Comparison of ENCODE assay signal across 1 cellular context in genomic region chr12:56116267-56117081, GRCh38.
A peak's percentile ranks its signal among the peaks of the same experiment; 100 is the strongest.
TF ChIP-seq lines count a peak whose summit lies in the region.

Gene RPL41 (plus strand): TSS chr12:56116633.

TF ChIP-seq in HepG2, 621 proteins besides CTCF, POLR2A, EP300 and RAD21 (continued from another document and continues in another):
- no peak for TF ChIP-seq ZNF407 (CRISPR knock-in tag; IDR thresholded peaks at IDR 0.05; ENCODE audit: not compliant biosample characterization)
- no peak for TF ChIP-seq MAFG (CRISPR knock-in tag; IDR thresholded peaks at IDR 0.05)
- TF ChIP-seq CERS6 (CRISPR knock-in tag; IDR thresholded peaks at IDR 0.05) = no peak
- peak; percentile 64; the same call in 1 of the 2 replicates for TF ChIP-seq SP140L (CRISPR knock-in tag; IDR thresholded peaks at IDR 0.05; ENCODE audit: borderline replicate concordance)
- peak; percentile 8 for TF ChIP-seq TBL1XR1 (IDR thresholded peaks at IDR 0.05; ENCODE audit: borderline replicate concordance, low read length, partially characterized antibody)
- peak; percentile 53; the same call in 1 of the 2 replicates for TF ChIP-seq BRD4 (CRISPR knock-in tag; IDR thresholded peaks at IDR 0.05)
- TF ChIP-seq WIZ (CRISPR knock-in tag; IDR thresholded peaks at IDR 0.05) = no peak
- TF ChIP-seq ZNF503 (CRISPR knock-in tag; IDR thresholded peaks at IDR 0.05) = peak; percentile 52; the same call in 1 of the 2 replicates
- TF ChIP-seq, protein P1, sequence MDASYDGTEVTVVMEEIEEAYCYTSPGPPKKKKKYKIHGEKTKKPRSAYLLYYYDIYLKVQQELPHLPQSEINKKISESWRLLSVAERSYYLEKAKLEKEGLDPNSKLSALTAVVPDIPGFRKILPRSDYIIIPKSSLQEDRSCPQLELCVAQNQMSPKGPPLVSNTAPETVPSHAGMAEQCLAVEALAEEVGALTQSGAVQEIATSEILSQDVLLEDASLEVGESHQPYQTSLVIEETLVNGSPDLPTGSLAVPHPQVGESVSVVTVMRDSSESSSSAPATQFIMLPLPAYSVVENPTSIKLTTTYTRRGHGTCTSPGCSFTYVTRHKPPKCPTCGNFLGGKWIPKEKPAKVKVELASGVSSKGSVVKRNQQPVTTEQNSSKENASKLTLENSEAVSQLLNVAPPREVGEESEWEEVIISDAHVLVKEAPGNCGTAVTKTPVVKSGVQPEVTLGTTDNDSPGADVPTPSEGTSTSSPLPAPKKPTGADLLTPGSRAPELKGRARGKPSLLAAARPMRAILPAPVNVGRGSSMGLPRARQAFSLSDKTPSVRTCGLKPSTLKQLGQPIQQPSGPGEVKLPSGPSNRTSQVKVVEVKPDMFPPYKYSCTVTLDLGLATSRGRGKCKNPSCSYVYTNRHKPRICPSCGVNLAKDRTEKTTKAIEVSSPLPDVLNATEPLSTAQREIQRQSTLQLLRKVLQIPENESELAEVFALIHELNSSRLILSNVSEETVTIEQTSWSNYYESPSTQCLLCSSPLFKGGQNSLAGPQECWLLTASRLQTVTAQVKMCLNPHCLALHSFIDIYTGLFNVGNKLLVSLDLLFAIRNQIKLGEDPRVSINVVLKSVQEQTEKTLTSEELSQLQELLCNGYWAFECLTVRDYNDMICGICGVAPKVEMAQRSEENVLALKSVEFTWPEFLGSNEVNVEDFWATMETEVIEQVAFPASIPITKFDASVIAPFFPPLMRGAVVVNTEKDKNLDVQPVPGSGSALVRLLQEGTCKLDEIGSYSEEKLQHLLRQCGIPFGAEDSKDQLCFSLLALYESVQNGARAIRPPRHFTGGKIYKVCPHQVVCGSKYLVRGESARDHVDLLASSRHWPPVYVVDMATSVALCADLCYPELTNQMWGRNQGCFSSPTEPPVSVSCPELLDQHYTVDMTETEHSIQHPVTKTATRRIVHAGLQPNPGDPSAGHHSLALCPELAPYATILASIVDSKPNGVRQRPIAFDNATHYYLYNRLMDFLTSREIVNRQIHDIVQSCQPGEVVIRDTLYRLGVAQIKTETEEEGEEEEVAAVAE (CRISPR knock-in tag; IDR thresholded peaks at IDR 0.05; ENCODE audit: borderline replicate concordance) = peak; percentile 88
- TF ChIP-seq DR1 (CRISPR knock-in tag; IDR thresholded peaks at IDR 0.05) = peak; percentile 98
- TF ChIP-seq KLF13 (CRISPR knock-in tag; IDR thresholded peaks at IDR 0.05) = peak; percentile 59; the same call in 1 of the 2 replicates
- no peak for TF ChIP-seq ZNF589 (CRISPR knock-in tag; conservative IDR thresholded peaks at IDR 0.05)
- 0 out of 2 replicates have a peak, but pooled peaks have one; percentile 14 for TF ChIP-seq SIX4 (CRISPR knock-in tag; IDR thresholded peaks at IDR 0.05)
- TF ChIP-seq, protein P2, sequence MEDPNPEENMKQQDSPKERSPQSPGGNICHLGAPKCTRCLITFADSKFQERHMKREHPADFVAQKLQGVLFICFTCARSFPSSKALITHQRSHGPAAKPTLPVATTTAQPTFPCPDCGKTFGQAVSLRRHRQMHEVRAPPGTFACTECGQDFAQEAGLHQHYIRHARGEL (CRISPR knock-in tag; IDR thresholded peaks at IDR 0.05) = no peak
- 0 out of 2 replicates have a peak, but pooled peaks have one; percentile 18 for TF ChIP-seq ZNF263 (CRISPR knock-in tag; IDR thresholded peaks at IDR 0.05)
- TF ChIP-seq KDM2A (CRISPR knock-in tag; IDR thresholded peaks at IDR 0.05; ENCODE audit: borderline replicate concordance, low read depth) = peak; percentile 66; the same call in 1 of the 2 replicates
- no peak for TF ChIP-seq NONO (IDR thresholded peaks at IDR 0.05)
- TF ChIP-seq NONO (CRISPR knock-in tag; conservative IDR thresholded peaks at IDR 0.05) = 0 out of 2 replicates have a peak, but pooled peaks have one; percentile 42
- no peak; the same call in 1 of the 2 replicates for TF ChIP-seq GLI4 (CRISPR knock-in tag; IDR thresholded peaks at IDR 0.05; ENCODE audit: borderline replicate concordance)
- peak; percentile 78; the same call in 1 of the 2 replicates for TF ChIP-seq ZNF362 (CRISPR knock-in tag; IDR thresholded peaks at IDR 0.05; ENCODE audit: borderline replicate concordance)
- TF ChIP-seq TEAD3 (CRISPR knock-in tag; optimal IDR thresholded peaks at IDR 0.05; ENCODE audit: borderline replicate concordance) = no peak
- peak; percentile 27; the same call in 1 of the 2 replicates for TF ChIP-seq RERE (CRISPR knock-in tag; IDR thresholded peaks at IDR 0.05; ENCODE audit: low read depth)
- TF ChIP-seq ZNF20 (CRISPR knock-in tag; IDR thresholded peaks at IDR 0.05) = no peak
- peak; percentile 25; the same call in 1 of the 2 replicates for TF ChIP-seq NKX3-1 (CRISPR knock-in tag; IDR thresholded peaks at IDR 0.05)
- peak; percentile 45; the same call in 1 of the 2 replicates for TF ChIP-seq ZNF558 (CRISPR knock-in tag; IDR thresholded peaks at IDR 0.05; ENCODE audit: borderline replicate concordance)
- no peak for TF ChIP-seq ZNF672 (CRISPR knock-in tag; IDR thresholded peaks at IDR 0.05)
- TF ChIP-seq ZFY (CRISPR knock-in tag; IDR thresholded peaks at IDR 0.05) = peak; percentile 80
- TF ChIP-seq EEA1 (CRISPR knock-in tag; IDR thresholded peaks at IDR 0.05; ENCODE audit: borderline replicate concordance) = no peak
- TF ChIP-seq NFIB (CRISPR knock-in tag; IDR thresholded peaks at IDR 0.05; ENCODE audit: borderline replicate concordance) = no peak
- no peak for TF ChIP-seq TAF15 (IDR thresholded peaks at IDR 0.05; ENCODE audit: low read depth, low read length, poor library complexity, severe bottlenecking)
- peak; percentile 52; the same call in 1 of the 2 replicates for TF ChIP-seq CBFB (CRISPR knock-in tag; IDR thresholded peaks at IDR 0.05)
- TF ChIP-seq, protein P3, sequence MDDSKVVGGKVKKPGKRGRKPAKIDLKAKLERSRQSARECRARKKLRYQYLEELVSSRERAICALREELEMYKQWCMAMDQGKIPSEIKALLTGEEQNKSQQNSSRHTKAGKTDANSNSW (CRISPR knock-in tag; IDR thresholded peaks at IDR 0.05; ENCODE audit: borderline replicate concordance) = no peak
- TF ChIP-seq RXRA (CRISPR knock-in tag; IDR thresholded peaks at IDR 0.05) = 0 out of 2 replicates have a peak, but pooled peaks have one; percentile 44
- TF ChIP-seq, protein P4, sequence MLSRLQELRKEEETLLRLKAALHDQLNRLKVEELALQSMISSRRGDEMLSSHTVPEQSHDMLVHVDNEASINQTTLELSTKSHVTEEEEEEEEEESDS (CRISPR knock-in tag; IDR thresholded peaks at IDR 0.05; ENCODE audit: borderline replicate concordance) = no peak
- TF ChIP-seq ZNF12 (CRISPR knock-in tag; IDR thresholded peaks at IDR 0.05) = peak; percentile 16; the same call in 1 of the 2 replicates
